Comparison of ENCODE assay signal across 16 cellular contexts in the genomic region with DNA sequence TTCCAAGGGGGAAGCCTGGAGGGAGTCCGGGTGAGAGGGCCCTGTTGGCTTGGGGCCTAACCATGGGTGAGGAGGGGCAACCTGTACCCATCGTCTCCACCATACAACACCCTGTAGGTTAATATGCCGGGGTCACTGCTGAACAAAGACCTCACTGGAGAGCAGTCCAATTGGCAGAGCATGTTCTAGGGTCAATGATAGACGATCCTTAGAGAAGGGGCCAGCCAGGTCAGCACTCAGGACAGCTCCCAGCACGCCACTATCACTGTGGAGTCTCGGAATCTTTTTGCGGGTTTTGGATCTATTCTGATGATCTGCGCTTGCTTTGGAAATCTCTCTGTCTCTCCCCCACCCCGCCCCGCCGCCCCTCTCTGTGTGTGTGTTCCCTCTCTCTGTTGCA.
DNase-seq lines count a peak whose midpoint lies in the region; ATAC-seq and TF ChIP-seq lines count a peak whose summit lies in the region.
"Had no signal": no experiment of that assay in that cellular context is flagged by ENCODE, and none has a peak within 500 bp of the region (broad histone marks: within the 10 kb centered on the region; RNA-seq: fewer than 3 reads in every experiment).

No MANE protein-coding gene starts in this region.

- WGBS in mammary epithelial cell (ENCODE audit: low coverage, missing lambda C conversion rate) = 11% methylated on average over 9 of the region's 11 CpGs

- dilution Hi-C loops in mammary epithelial cell (cut with HindIII; ENCODE audit: low sequenced_read_pairs) = no loop called here

- no peak overlapping the region for H2AFZ ChIP-seq in mammary epithelial cell (ENCODE audit: low read depth, low read length)

- H3K9ac ChIP-seq in mammary epithelial cell (ENCODE audit: insufficient read depth, low read length) = no peak overlapping the region

- no TSS peak for BruUV-seq in mammary epithelial cell (replicated peaks; lab: Mats Ljungman, UMichigan)

- no peaks in the 10 kb centered on the region for H3K79me2 ChIP-seq in mammary epithelial cell (ENCODE audit: insufficient read depth, low read length)

- peak; percentile 27 for ATAC-seq in left lung
- ATAC-seq: stimulated activated memory B cell treated with anti-CD40 and anti-IgM and Interleukin-4, amounts not matched to agents 10 μg/mL and 1 μg/mL and 100 μg/mL, for 72 hours had no signal

- intact Hi-C loops in mammary epithelial cell (cut with micrococcal nuclease) = no loop called here
- intact Hi-C loops in left lung (cut with DNase I) = no loop called here

- TF ChIP-seq CTCF in mammary epithelial cell (conservative IDR thresholded peaks at IDR 0.05 in 1 of 2, IDR thresholded peaks at IDR 0.05 in 1 of 2; ENCODE audit: extremely low read depth in 1 of 2, insufficient read depth in 1 of 2, low read depth in 1 of 2, low read length in 2 of 2) = no peak
- TF ChIP-seq CTCF in left lung (IDR thresholded peaks at IDR 0.05) = no peak

- H3K4me1 ChIP-seq in mammary epithelial cell (ENCODE audit: insufficient read depth, low read length) (no peaks in the 10 kb centered on the region), left lung (no peaks in the 10 kb centered on the region)
- H3K4me1 ChIP-seq: prostate gland, SJSA1 had no signal

- H4K20me1 ChIP-seq in mammary epithelial cell (ENCODE audit: insufficient read depth, low read length) = no peaks in the 10 kb centered on the region

- CTCF ChIA-PET in mammary epithelial cell (lab: Charles Lee; ENCODE audit: low non-redundant PET) = no interaction called here

- H3K27ac ChIP-seq in mammary epithelial cell (ENCODE audit: insufficient read depth, low read depth, low read length) = no peak overlapping the region
- H3K27ac ChIP-seq in left lung = no peak overlapping the region
- H3K27ac ChIP-seq: prostate gland, SJSA1 had no signal

- H3K4me2 ChIP-seq in mammary epithelial cell (ENCODE audit: insufficient read depth, low read depth, low read length) = no peak overlapping the region

- H3K4me3 ChIP-seq in mammary epithelial cell (replicated peaks in 1 of 3; ENCODE audit: insufficient read depth in 1 of 3, low read depth in 2 of 3, low read length in 3 of 3) (no peak overlapping the region), left lung (no peak overlapping the region), MG63 (no peak overlapping the region)
- H3K4me3 ChIP-seq: prostate gland, SJSA1 had no signal

- peak; percentile 36 for DNase-seq in COLO829 (ENCODE audit: low spot score)
- DNase-seq in M059J (ENCODE audit: low read depth) = peak; percentile 15
- peak; percentile 12 for DNase-seq in mammary epithelial cell
- peak in 1 of 2 donors; percentile 25 for DNase-seq in left lung
- no peak for DNase-seq in SHP77 treated with DMSO at 0.1 percent for 48 hours (lab: John Stamatoyannopoulos, UW)
- DNase-seq in MG63 = no peak
- DNase-seq in pons (ENCODE audit: low spot score) = no peak
- DNase-seq in NCI-H1092 (lab: John Stamatoyannopoulos, UW) = no peak
- DNase-seq: activated B cell treated with CpG ODN at 0.5 μM for 24 hours; DMS53; NCI-H2081; NCI-H82; stimulated activated CD4-positive, alpha-beta T cell treated with anti-CD3 and anti-CD28 coated beads, Interleukin-2, amount 100 ng/mL, for 24 hours had no signal

- in situ Hi-C loops in mammary epithelial cell (cut with MboI; ENCODE audit: low sequenced_read_pairs in 2 of 2) = no loop called here

- H3K36me3 ChIP-seq in mammary epithelial cell (ENCODE audit: insufficient read depth, low read length) (no peaks in the 10 kb centered on the region), left lung (no peaks in the 10 kb centered on the region), MG63 (no peaks in the 10 kb centered on the region)
- H3K36me3 ChIP-seq: prostate gland, SJSA1 had no signal

- peaks cover 14% of the 10 kb centered on the region for H3K27me3 ChIP-seq in mammary epithelial cell (ENCODE audit: insufficient read depth, low read length)
- peaks cover 0 to 37% of the 10 kb centered on the region in 2 donors for H3K27me3 ChIP-seq in left lung
- H3K27me3 ChIP-seq in MG63 = peaks cover 8% of the 10 kb centered on the region

- H3K9me3 ChIP-seq in mammary epithelial cell (replicated peaks; ENCODE audit: insufficient read depth, low read length) (no peaks in the 10 kb centered on the region), left lung (no peaks in the 10 kb centered on the region), MG63 (no peaks in the 10 kb centered on the region)
- H3K9me3 ChIP-seq: prostate gland, SJSA1 had no signal

Comparison
In these comparisons a context has a peak if more than half of its experiments do, and no peak if none do; other contexts are left out.
1. DNase-seq: peak in COLO829 (single experiment), M059J (single experiment) and mammary epithelial cell (single experiment); none in SHP77 treated with DMSO at 0.1 percent for 48 hours (single experiment), MG63 (single experiment), pons (single experiment) and NCI-H1092 (single experiment).